Comparison of ENCODE assay signal across 11 cellular contexts in the genomic region with DNA sequence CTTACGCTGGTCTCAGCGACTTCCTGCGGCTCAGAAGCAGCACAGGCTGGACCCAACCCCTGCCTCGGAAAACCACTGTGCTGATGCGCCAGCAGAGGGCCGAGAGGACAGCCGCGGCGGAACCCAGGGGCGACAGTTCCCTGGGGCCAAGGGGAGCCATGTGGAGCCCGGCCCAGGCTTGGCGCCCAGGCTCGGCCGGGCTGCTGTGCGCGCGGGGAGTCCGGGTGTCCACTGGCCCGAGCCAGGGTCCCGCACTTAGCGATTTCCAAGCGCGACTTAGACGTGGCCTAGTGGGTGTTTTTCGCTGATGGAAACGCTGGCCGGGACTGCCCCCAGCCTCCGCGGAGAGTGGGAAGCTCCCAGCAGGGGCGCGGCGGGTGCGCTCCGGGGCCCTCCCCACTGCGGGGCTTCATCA. TPM values are rescaled to one million over a fixed set of nuclear protein-coding genes. Genes with fewer than 3 reads are reported as not detected.
DNase-seq lines count a peak whose midpoint lies in the region; ATAC-seq and FAIRE-seq lines count a peak whose summit lies in the region.
"Had no signal": no experiment of that assay in that cellular context is flagged by ENCODE, and none has a peak within 500 bp of the region (broad histone marks: within the 10 kb centered on the region; RNA-seq: fewer than 3 reads in every experiment).

No MANE protein-coding gene starts in this region.

- H3K4me1 ChIP-seq in subcutaneous abdominal adipose tissue (ENCODE audit: control insufficient read depth in 5 of 5, insufficient read depth in 5 of 5, low read length in 5 of 5) = peaks cover 0 to 16% (median 8%) of the 10 kb centered on the region in 5 donors

- H3K27me3 ChIP-seq in subcutaneous abdominal adipose tissue (ENCODE audit: control insufficient read depth in 5 of 5, insufficient read depth in 4 of 5, low read length in 5 of 5) = peaks cover 0 to 28% (median 26%) of the 10 kb centered on the region in 5 donors

- H3K4me3 ChIP-seq in subcutaneous abdominal adipose tissue (ENCODE audit: low read depth in 1 of 5, low read length in 5 of 5) = peak overlapping the region in 4 of 5 donors; percentile 11 to 50 (median 28)
- H3K4me3 ChIP-seq: BLaER1 treated with 17β-estradiol and CSF1 and Interleukin-3, amounts not matched to agents 10 nM and 100 nM had no signal

- ATAC-seq in left colon (no peak), GM18498 (IDR thresholded peaks at IDR 0.05; ENCODE audit: unreplicated experiment) (no peak)
- ATAC-seq: activated CD8-positive, alpha-beta memory T cell treated with anti-CD3 and anti-CD28 coated beads, Interleukin-2, amount 10 ng/mL, durations not matched to agents 7 days and 5 days had no signal

- no peak for FAIRE-seq in RCC 7860 (lab: Jason Lieb, UNC)

- H3K27ac ChIP-seq in subcutaneous abdominal adipose tissue (ENCODE audit: low read depth, low read length) = no peak overlapping the region
- H3K27ac ChIP-seq: BLaER1 treated with 17β-estradiol and CSF1 and Interleukin-3, amounts not matched to agents 10 nM and 100 nM had no signal

- DNase-seq in NCI-H2227 (lab: John Stamatoyannopoulos, UW; ENCODE audit: unreplicated experiment) = peak; percentile 12
- DNase-seq in NCI-H2227 treated with DMSO at 0.1 percent for 48 hours (lab: John Stamatoyannopoulos, UW) = no peak
- peak; percentile 58 for DNase-seq in astrocyte of the hippocampus (ENCODE audit: low read depth, low spot score)
- DNase-seq in iPS-NIHi7 (ENCODE audit: extremely low spot score) = peak; percentile 78
- no peak for DNase-seq in left colon
- no peak for DNase-seq in RCC 7860 (ENCODE audit: low spot score)
- DNase-seq: activated CD8-positive, alpha-beta memory T cell treated with anti-CD3 and anti-CD28 coated beads, Interleukin-2, amount 10 ng/mL, durations not matched to agents 7 days and 5 days; NCI-H2081 treated with DMSO at 0.1 percent for 48 hours had no signal

- no peaks in the 10 kb centered on the region for H3K36me3 ChIP-seq in subcutaneous abdominal adipose tissue (ENCODE audit: control insufficient read depth in 5 of 5, insufficient read depth in 5 of 5, low read length in 5 of 5)
- H3K36me3 ChIP-seq: BLaER1 treated with 17β-estradiol and CSF1 and Interleukin-3, amounts not matched to agents 10 nM and 100 nM had no signal

- H3K9ac ChIP-seq in subcutaneous abdominal adipose tissue (ENCODE audit: low read length in 5 of 5) = peak overlapping the region in 1 of 5 donors; percentile 17

- no peaks in the 10 kb centered on the region for H3K9me3 ChIP-seq in subcutaneous abdominal adipose tissue (ENCODE audit: control insufficient read depth in 5 of 5, low read length in 5 of 5)

- intact Hi-C loops in left colon (cut with DNase I, micrococcal nuclease) = no loop called here

RNA-seq across cellular contexts. Expression of a gene that starts 18.6 kb away (rescaled TPM):
- 10 to 100 TPM; 10.7 to 18.1 TPM for total RNA-seq in left colon

Comparison
In these comparisons a context has a peak if more than half of its experiments do, and no peak if none do; other contexts are left out.
1. DNase-seq: peak in NCI-H2227 (single experiment), astrocyte of the hippocampus (single experiment) and iPS-NIHi7 (single experiment); none in NCI-H2227 treated with DMSO at 0.1 percent for 48 hours (single experiment), left colon (0 of 2) and RCC 7860 (single experiment).